In genomic region chr11:66418168-66418985, GRCh38 we compare ENCODE assay signal across 1 cellular context.
TF ChIP-seq lines count a peak whose summit lies in the region.

No MANE protein-coding gene starts in this region.

TF ChIP-seq in WTC11, 78 proteins besides CTCF, POLR2A, EP300 and RAD21 (continued from another document):
- TF ChIP-seq ZNF512 (CRISPR knock-in tag; IDR thresholded peaks at IDR 0.05; ENCODE audit: borderline replicate concordance) (no peak), ATF6 (CRISPR knock-in tag; IDR thresholded peaks at IDR 0.05) (no peak), SOX15 (CRISPR knock-in tag; IDR thresholded peaks at IDR 0.05) (no peak), MYBL2 (CRISPR knock-in tag; IDR thresholded peaks at IDR 0.05) (peak; percentile 82; the same call in 1 of the 2 replicates), E2F5 (CRISPR knock-in tag; IDR thresholded peaks at IDR 0.05) (0 out of 2 replicates have a peak, but pooled peaks have one; percentile 41), PRRX2 (CRISPR knock-in tag; IDR thresholded peaks at IDR 0.05) (no peak), ZNF232 (CRISPR knock-in tag; IDR thresholded peaks at IDR 0.05) (peak; percentile 97), SP1 (CRISPR knock-in tag; conservative IDR thresholded peaks at IDR 0.05) (0 out of 2 replicates have a peak, but pooled peaks have one; percentile 28), CREM (CRISPR knock-in tag; IDR thresholded peaks at IDR 0.05) (peak; percentile 72), SMAD4 (CRISPR knock-in tag; IDR thresholded peaks at IDR 0.05) (peak; percentile 71; the same call in 1 of the 2 replicates), ZNF396 (CRISPR knock-in tag; IDR thresholded peaks at IDR 0.05; ENCODE audit: borderline replicate concordance) (no peak), FOXK1 (CRISPR knock-in tag; IDR thresholded peaks at IDR 0.05) (peak; percentile 84), RORB (CRISPR knock-in tag; IDR thresholded peaks at IDR 0.05) (no peak), ZBTB21 (CRISPR knock-in tag; IDR thresholded peaks at IDR 0.05; ENCODE audit: borderline replicate concordance) (peak; percentile 55; the same call in 1 of the 2 replicates), SMAD3 (CRISPR knock-in tag; IDR thresholded peaks at IDR 0.05; ENCODE audit: borderline replicate concordance) (peak; percentile 97; the same call in 1 of the 2 replicates), CBFB (CRISPR knock-in tag; IDR thresholded peaks at IDR 0.05; ENCODE audit: low read depth) (no peak), USF2 (CRISPR knock-in tag; IDR thresholded peaks at IDR 0.05) (no peak), FOXP1 (CRISPR knock-in tag; IDR thresholded peaks at IDR 0.05; ENCODE audit: borderline replicate concordance) (peak; percentile 54; the same call in 1 of the 2 replicates), ZNF219 (CRISPR knock-in tag; IDR thresholded peaks at IDR 0.05; ENCODE audit: borderline replicate concordance) (peak; percentile 80), ZNF532 (CRISPR knock-in tag; IDR thresholded peaks at IDR 0.05; ENCODE audit: borderline replicate concordance) (no peak), ATF1 (CRISPR knock-in tag; IDR thresholded peaks at IDR 0.05) (0 out of 2 replicates have a peak, but pooled peaks have one; percentile 58), NR3C1 (CRISPR knock-in tag; conservative IDR thresholded peaks at IDR 0.05; ENCODE audit: low read depth) (no peak), NR2C2 (CRISPR knock-in tag; IDR thresholded peaks at IDR 0.05) (no peak), TEAD4 (CRISPR knock-in tag; IDR thresholded peaks at IDR 0.05) (0 out of 2 replicates have a peak, but pooled peaks have one; percentile 56), FOXP4 (CRISPR knock-in tag; IDR thresholded peaks at IDR 0.05) (peak; percentile 95), TEAD1 (CRISPR knock-in tag; IDR thresholded peaks at IDR 0.05) (peak; percentile 93), NR1H2 (CRISPR knock-in tag; IDR thresholded peaks at IDR 0.05) (no peak), ZBTB43 (CRISPR knock-in tag; IDR thresholded peaks at IDR 0.05) (peak; percentile 77), USF1 (CRISPR knock-in tag; IDR thresholded peaks at IDR 0.05) (peak; percentile 71), MLX (CRISPR knock-in tag; IDR thresholded peaks at IDR 0.05) (peak; percentile 76; the same call in 1 of the 2 replicates), ARID4B (CRISPR knock-in tag; IDR thresholded peaks at IDR 0.05; ENCODE audit: borderline replicate concordance) (peak; percentile 97), ATF3 (CRISPR knock-in tag; conservative IDR thresholded peaks at IDR 0.05) (0 out of 2 replicates have a peak, but pooled peaks have one; percentile 52)
